8 cellular contexts compared by ENCODE assay signal in the genomic region with DNA sequence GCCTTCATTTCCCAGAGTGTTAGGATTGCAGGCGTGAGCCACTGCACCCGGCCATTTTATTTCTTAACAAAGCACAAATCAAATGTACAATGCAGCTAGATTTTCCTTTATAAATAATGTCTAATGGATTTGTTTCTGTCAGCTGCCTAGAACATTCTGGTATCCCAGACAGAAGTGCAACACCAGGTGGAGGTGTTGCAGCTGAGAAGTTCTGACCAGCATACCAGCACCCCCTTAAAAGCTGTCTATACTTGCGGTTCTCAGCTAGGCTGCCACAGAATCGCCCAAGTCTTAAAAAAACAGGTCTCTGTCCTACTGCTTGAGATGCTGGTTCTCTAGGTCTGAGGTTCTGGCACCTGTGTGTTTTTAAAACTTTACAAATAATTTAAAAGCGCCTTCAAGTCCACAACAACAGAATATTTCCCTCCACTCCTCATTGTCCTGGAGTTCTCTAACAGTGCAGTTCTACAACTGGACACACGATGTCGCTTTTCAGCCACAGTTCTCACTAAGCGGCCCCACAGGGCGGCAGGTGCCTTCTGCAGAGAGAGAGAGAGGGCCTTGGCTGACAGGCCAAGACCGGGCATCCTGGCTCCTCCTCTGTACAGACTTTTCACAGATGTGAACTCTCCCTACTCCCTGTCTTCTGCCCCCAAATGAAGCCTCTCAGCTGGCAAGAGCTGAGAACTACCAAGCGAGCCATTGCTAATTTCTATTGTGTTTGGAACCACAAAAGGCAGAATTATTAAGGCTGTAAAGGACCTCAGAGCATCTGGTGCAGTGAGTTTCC. TPM values are rescaled to one million over a fixed set of nuclear protein-coding genes. Genes with fewer than 3 reads are reported as not detected.
DNase-seq lines count a peak whose midpoint lies in the region; ATAC-seq and TF ChIP-seq lines count a peak whose summit lies in the region.

No MANE protein-coding gene starts in this region.

- no peaks in the 10 kb centered on the region for H3K36me3 Mint-ChIP-seq in CD14-positive monocyte

- no peak overlapping the region for H3K27ac Mint-ChIP-seq in CD14-positive monocyte

- H3K9me3 Mint-ChIP-seq in CD14-positive monocyte = peaks cover 3 to 6% (median 5%) of the 10 kb centered on the region in 7 donors

- DNase-seq in CD14-positive monocyte (ENCODE audit: low spot score) = peak; percentile 77
- peak; percentile 72 to 90 for DNase-seq in NCI-H446 (lab: John Stamatoyannopoulos, UW)
- peak; percentile 61 for DNase-seq in activated CD4-positive, alpha-beta T cell treated with anti-CD3 and anti-CD28 coated beads for 1 hour
- peak; percentile 86 for DNase-seq in cerebellum (ENCODE audit: low spot score)
- DNase-seq in kidney glomerular epithelial cell (lab: John Stamatoyannopoulos, UW) = peak; percentile 90
- peak; percentile 68 for DNase-seq in stimulated activated CD4-positive, alpha-beta T cell treated with anti-CD3 and anti-CD28 coated beads, Interleukin-4, amount 100 ng/mL, for 1 hour

- H3K4me1 Mint-ChIP-seq in CD14-positive monocyte = peaks cover 7% of the 10 kb centered on the region

- H3K27me3 Mint-ChIP-seq in CD14-positive monocyte (ENCODE audit: low read depth in 3 of 3) = peaks cover 11 to 26% (median 13%) of the 10 kb centered on the region in 3 donors

- H3K4me3 Mint-ChIP-seq in CD14-positive monocyte = no peak overlapping the region

- TF ChIP-seq CTCF in CD14-positive monocyte (IDR thresholded peaks at IDR 0.05) = peak; percentile 96

- ATAC-seq in HG02678 (IDR thresholded peaks at IDR 0.05; ENCODE audit: unreplicated experiment) = peak; percentile 54
- ATAC-seq in GM18909 (IDR thresholded peaks at IDR 0.05; ENCODE audit: poor library complexity, unreplicated experiment) = no peak

- intact Hi-C loops in CD14-positive monocyte (cut with micrococcal nuclease) = loop anchor here (1.0 to 5.0 kb wide), 3 partner anchors 65 to 153 kb away; partner anchors contain the start of genes CD300LG (in 1 of the 2) and SOST (in 1 of the 2)

RNA-seq across cellular contexts. Expression of gene MEOX1, which starts 32.6 kb away (rescaled TPM):
- under 1 TPM in 1 of 2 donors, not detected in 1; 0.06 TPM for polyA plus RNA-seq in CD14-positive monocyte
- 0.09 TPM for total RNA-seq in cerebellum
